ENCODE assay signal across 2 cellular contexts in the genomic region with DNA sequence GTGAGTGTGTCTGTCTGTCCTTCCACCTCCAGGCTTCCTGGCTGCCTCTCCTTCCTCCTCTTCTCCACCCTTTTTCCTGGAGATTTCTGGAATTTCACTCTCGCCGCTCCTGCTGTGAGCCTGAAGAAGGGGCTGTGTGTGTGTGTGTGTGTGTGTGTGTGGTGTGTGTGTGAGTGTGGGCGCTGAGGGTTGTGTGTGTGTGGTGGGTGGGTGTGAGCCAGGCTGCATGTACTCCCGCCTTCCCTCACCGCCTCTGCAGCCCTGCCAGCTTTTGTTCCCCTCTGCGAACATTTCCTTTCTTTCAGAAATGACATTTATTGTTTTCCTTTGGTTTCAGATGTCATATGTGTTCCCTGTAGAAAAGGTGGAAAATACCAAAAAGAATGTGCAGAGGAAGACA.
TF ChIP-seq lines count a peak whose summit lies in the region.

No MANE protein-coding gene starts in this region.

TF ChIP-seq in H1, 55 proteins besides CTCF, POLR2A, EP300 and RAD21:
- TF ChIP-seq TEAD4 (IDR thresholded peaks at IDR 0.05; ENCODE audit: low read depth, low read length) = peak; percentile 42; the same call in 1 of the 2 replicates
- no peak for TF ChIP-seq SIRT6 (IDR thresholded peaks at IDR 0.05; ENCODE audit: low read length)
TF ChIP-seq in H1: peak in this region for 1.

TF ChIP-seq in neural cell, 6 proteins besides CTCF, POLR2A, EP300 and RAD21:
- TF ChIP-seq SMC3 (conservative IDR thresholded peaks at IDR 0.05; ENCODE audit: poor library complexity) (peak; percentile 47), EZH2 (IDR thresholded peaks at IDR 0.05; ENCODE audit: borderline replicate concordance, insufficient read depth, low read length, poor library complexity, severe bottlenecking) (no peak), TAF1 (IDR thresholded peaks at IDR 0.05; ENCODE audit: low read depth) (peak; percentile 71), POLR2AphosphoS5 (IDR thresholded peaks at IDR 0.05) (peak; percentile 77), MXI1 (conservative IDR thresholded peaks at IDR 0.05; ENCODE audit: poor library complexity, severe bottlenecking) (no peak)
- TF ChIP-seq, protein P1, sequence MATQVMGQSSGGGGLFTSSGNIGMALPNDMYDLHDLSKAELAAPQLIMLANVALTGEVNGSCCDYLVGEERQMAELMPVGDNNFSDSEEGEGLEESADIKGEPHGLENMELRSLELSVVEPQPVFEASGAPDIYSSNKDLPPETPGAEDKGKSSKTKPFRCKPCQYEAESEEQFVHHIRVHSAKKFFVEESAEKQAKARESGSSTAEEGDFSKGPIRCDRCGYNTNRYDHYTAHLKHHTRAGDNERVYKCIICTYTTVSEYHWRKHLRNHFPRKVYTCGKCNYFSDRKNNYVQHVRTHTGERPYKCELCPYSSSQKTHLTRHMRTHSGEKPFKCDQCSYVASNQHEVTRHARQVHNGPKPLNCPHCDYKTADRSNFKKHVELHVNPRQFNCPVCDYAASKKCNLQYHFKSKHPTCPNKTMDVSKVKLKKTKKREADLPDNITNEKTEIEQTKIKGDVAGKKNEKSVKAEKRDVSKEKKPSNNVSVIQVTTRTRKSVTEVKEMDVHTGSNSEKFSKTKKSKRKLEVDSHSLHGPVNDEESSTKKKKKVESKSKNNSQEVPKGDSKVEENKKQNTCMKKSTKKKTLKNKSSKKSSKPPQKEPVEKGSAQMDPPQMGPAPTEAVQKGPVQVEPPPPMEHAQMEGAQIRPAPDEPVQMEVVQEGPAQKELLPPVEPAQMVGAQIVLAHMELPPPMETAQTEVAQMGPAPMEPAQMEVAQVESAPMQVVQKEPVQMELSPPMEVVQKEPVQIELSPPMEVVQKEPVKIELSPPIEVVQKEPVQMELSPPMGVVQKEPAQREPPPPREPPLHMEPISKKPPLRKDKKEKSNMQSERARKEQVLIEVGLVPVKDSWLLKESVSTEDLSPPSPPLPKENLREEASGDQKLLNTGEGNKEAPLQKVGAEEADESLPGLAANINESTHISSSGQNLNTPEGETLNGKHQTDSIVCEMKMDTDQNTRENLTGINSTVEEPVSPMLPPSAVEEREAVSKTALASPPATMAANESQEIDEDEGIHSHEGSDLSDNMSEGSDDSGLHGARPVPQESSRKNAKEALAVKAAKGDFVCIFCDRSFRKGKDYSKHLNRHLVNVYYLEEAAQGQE (IDR thresholded peaks at IDR 0.05; ENCODE audit: borderline replicate concordance) = peak; percentile 98
TF ChIP-seq in neural cell: peak in this region for 4.
